9 cellular contexts compared by ENCODE assay signal in the genomic region with DNA sequence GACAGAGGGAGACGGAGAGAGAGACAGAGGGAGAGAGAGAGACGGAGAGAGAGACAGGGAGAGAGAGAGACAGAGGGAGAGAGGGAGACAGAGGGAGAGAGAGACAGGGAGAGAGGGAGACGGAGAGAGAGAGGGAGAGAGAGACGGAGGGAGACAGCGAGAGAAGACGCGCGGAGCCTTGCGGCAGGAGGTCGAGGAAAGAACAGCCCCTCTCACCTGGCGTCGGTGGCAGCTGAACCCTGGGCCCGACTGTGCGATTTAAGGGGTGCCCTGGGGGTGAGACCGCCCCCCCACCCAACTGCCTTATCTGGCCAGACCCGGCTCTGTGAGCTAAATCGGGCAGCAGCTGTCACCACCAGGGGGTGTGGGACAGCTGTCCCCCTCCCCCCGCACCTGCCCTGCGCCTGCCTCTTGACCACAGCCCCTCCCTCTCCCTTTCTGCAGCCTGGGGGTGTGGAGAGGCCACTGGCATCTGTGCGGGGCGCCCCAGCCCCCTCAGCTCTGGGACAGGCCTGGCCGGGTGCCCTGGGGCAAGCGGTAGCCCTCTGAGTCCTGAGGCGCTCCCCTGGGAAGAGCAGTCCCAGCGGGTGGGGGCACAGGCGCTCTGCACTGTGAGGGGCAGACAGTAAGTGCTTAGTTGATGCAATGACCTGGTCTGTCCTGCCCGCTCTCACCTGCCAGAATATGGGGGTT. TPM values are rescaled to one million over a fixed set of nuclear protein-coding genes. Genes with fewer than 3 reads are reported as not detected.
DNase-seq lines count a peak whose midpoint lies in the region; ATAC-seq and TF ChIP-seq lines count a peak whose summit lies in the region.
"Had no signal": no experiment of that assay in that cellular context is flagged by ENCODE, and none has a peak within 500 bp of the region (broad histone marks: within the 10 kb centered on the region; RNA-seq: fewer than 3 reads in every experiment).

No MANE protein-coding gene starts in this region.

- H2BK15ac ChIP-seq in mesendoderm (replicated peaks; ENCODE audit: low read depth), result no peak overlapping the region

- no peak overlapping the region for H2BK120ac ChIP-seq in mesendoderm (ENCODE audit: low read depth, low read length)

- no peak overlapping the region for H4K5ac ChIP-seq in mesendoderm (ENCODE audit: low read length)

- 49 to 51% methylated on average over 22 to 26 of the region's 27 CpGs for WGBS in body of pancreas, 2 donors
- no CpG with 5 or more reads among the region's 27 CpGs for WGBS in mesendoderm (ENCODE audit: extremely low coverage, insufficient coverage, low lambda C conversion rate)

- no peak for TF ChIP-seq CTCF in body of pancreas (IDR thresholded peaks at IDR 0.05)

- no peaks in the 10 kb centered on the region for H3K79me1 ChIP-seq in mesendoderm (ENCODE audit: low read length)

- no peak overlapping the region for H2AK5ac ChIP-seq in mesendoderm (ENCODE audit: low read length)

- H3K36me3 ChIP-seq in H7 (replicated peaks; ENCODE audit: control insufficient read depth, insufficient read depth, low read length) (no peaks in the 10 kb centered on the region), body of pancreas (replicated peaks in 1 of 2; ENCODE audit: insufficient read depth in 1 of 2, low read depth in 2 of 2) (no peaks in the 10 kb centered on the region), mesendoderm (ENCODE audit: control insufficient read depth, insufficient read depth, low read length) (no peaks in the 10 kb centered on the region)

- peaks cover 35% of the 10 kb centered on the region for H3K27me3 ChIP-seq in H7 (ENCODE audit: control insufficient read depth, insufficient read depth, low read length)
- H3K27me3 ChIP-seq in body of pancreas, result no peaks in the 10 kb centered on the region
- no peaks in the 10 kb centered on the region for H3K27me3 ChIP-seq in mesendoderm (ENCODE audit: insufficient read depth, low read length, poor library complexity)

- peak; percentile 20 for ATAC-seq in body of pancreas
- no peak for ATAC-seq in HG02885 (IDR thresholded peaks at IDR 0.05; ENCODE audit: poor library complexity, unreplicated experiment)
- no peak for ATAC-seq in GM21447 (IDR thresholded peaks at IDR 0.05; ENCODE audit: unreplicated experiment)

- no peak overlapping the region for H3K4ac ChIP-seq in mesendoderm (ENCODE audit: low read depth, low read length)

- no peak overlapping the region for H3K9ac ChIP-seq in mesendoderm (ENCODE audit: low read length)

- H2BK5ac ChIP-seq in mesendoderm (ENCODE audit: low read length), result no peak overlapping the region

- H3K27ac ChIP-seq in body of pancreas (no peak overlapping the region), mesendoderm (ENCODE audit: low read depth, low read length) (no peak overlapping the region)

- H3K79me2 ChIP-seq in mesendoderm (ENCODE audit: control insufficient read depth, insufficient read depth, low read length), result no peaks in the 10 kb centered on the region

- no peak overlapping the region for H4K8ac ChIP-seq in mesendoderm (ENCODE audit: low read depth, low read length)

- no peak for TF ChIP-seq POLR2A in body of pancreas (IDR thresholded peaks at IDR 0.05)

- intact Hi-C loops in body of pancreas (cut with DNase I), result no loop called here

- peak; percentile 61 for DNase-seq in Ammon's horn (ENCODE audit: low spot score)
- DNase-seq in H7, result peak; percentile 88
- no peak for DNase-seq in body of pancreas
- peak; percentile 61 for DNase-seq in mesendoderm
- DNase-seq in mesenteric fat pad (ENCODE audit: low spot score), result no peak
- no peak for DNase-seq in UCSD-AML1 (lab: John Stamatoyannopoulos, UW; ENCODE audit: unreplicated experiment)
- DNase-seq: stimulated activated CD4-positive, alpha-beta T cell treated with anti-CD3 and anti-CD28 coated beads, Interleukin-12 subunit alpha, Interleukin-12 subunit beta, amount 100 ng/mL, for 4 hours had no signal

- H3K4me1 ChIP-seq in body of pancreas, result peaks cover 9% of the 10 kb centered on the region
- no peaks in the 10 kb centered on the region for H3K4me1 ChIP-seq in mesendoderm (ENCODE audit: control insufficient read depth, low read depth, low read length)

- no peak overlapping the region for H3K23ac ChIP-seq in mesendoderm (ENCODE audit: low read length)

- H3K18ac ChIP-seq in mesendoderm (ENCODE audit: low read length), result no peak overlapping the region

- no peak overlapping the region for H3K56ac ChIP-seq in mesendoderm (ENCODE audit: low read length)

- H3K4me3 ChIP-seq in H7 (ENCODE audit: insufficient read depth, low read depth, low read length), result peak overlapping the region; percentile 18; the same call in 1 of the 2 replicates
- H3K4me3 ChIP-seq in body of pancreas, result no peak overlapping the region
- no peak overlapping the region for H3K4me3 ChIP-seq in mesendoderm (ENCODE audit: low read length)

- no peaks in the 10 kb centered on the region for H3K9me3 ChIP-seq in body of pancreas

- no peak overlapping the region for H3K4me2 ChIP-seq in mesendoderm (ENCODE audit: low read length)

RNA-seq across cellular contexts. Expression of a gene that starts 10.8 kb away (rescaled TPM):
- 4.7 and 4.9 TPM in 2 replicates for total RNA-seq in H7 (2014; rRNA removed; shearing (Covaris generic))
- 1 to 10 TPM; 5.6 to 7.5 TPM for total RNA-seq in body of pancreas
- polyA plus RNA-seq in mesendoderm (2013, experiment 1 of 2), result 2.1 TPM
- polyA plus RNA-seq in mesendoderm (2013, experiment 2 of 2), result 2.2 TPM
- total RNA-seq in mesenteric fat pad, result 44.9 TPM

RNA-seq across cellular contexts. Expression of a gene that starts 13.5 kb away (rescaled TPM):
- total RNA-seq in H7 (2014; rRNA removed; shearing (Covaris generic)), result not detected in 2 replicates
- total RNA-seq in body of pancreas (not detected), mesenteric fat pad (not detected)
- polyA plus RNA-seq in mesendoderm (2013, experiment 1 of 2), result not detected
- not detected for polyA plus RNA-seq in mesendoderm (2013, experiment 2 of 2)

RNA-seq across cellular contexts. Expression of a gene that starts 23.6 kb away (rescaled TPM):
- total RNA-seq in H7 (2014; rRNA removed; shearing (Covaris generic)), result 4.5 and 8.1 TPM in 2 replicates
- total RNA-seq in body of pancreas (1 to 10 TPM in 1 of 2 donors, not detected in 1; 1.0 TPM), mesenteric fat pad (0.35 TPM)
- polyA plus RNA-seq in mesendoderm (2013, experiment 1 of 2), result 5.6 TPM
- 5.1 TPM for polyA plus RNA-seq in mesendoderm (2013, experiment 2 of 2)

RNA-seq across cellular contexts. Expression of a gene that starts 23.9 kb away (rescaled TPM):
- total RNA-seq in H7 (2014; rRNA removed; shearing (Covaris generic)), result 146 and 166 TPM in 2 replicates
- 10 to 100 TPM; 60.3 to 68.0 TPM for total RNA-seq in body of pancreas
- polyA plus RNA-seq in mesendoderm (2013, experiment 1 of 2), result 61.8 TPM
- polyA plus RNA-seq in mesendoderm (2013, experiment 2 of 2), result 62.8 TPM
- 53.3 TPM for total RNA-seq in mesenteric fat pad

Comparison
In these comparisons a context has a peak if more than half of its experiments do, and no peak if none do; other contexts are left out.
1. DNase-seq: peak in Ammon's horn (single experiment), H7 (single experiment) and mesendoderm (single experiment); none in body of pancreas (0 of 4), mesenteric fat pad (single experiment) and UCSD-AML1 (single experiment).